In the genomic region with DNA sequence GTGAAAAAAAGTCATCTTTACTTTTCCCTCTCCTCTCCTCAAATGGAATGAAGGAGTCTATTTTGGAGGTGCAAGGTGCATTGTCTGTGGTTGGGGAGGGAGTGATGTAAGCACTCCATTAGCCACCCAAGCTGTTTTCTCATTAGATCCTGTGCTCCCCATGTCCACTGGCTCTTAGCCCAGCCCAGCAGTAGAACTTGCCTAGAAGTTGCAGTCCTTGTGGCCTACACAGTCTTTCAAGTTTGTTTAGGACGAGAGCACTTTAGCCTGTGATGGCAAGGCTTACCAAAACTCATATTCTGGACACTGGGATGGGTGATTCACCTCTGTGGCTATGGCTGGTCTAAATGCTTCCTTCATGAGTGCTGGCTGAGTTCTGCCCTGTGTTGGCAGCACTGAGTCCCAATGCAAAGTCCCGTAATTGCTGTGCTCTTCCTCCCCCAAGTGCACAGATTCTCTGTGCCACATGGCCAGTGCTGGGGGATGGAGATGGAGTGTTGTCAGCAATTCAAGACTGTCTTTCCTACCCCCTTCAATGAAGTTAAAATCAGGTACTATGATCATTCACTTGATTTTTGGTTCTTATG, we compare ENCODE assay signal across 37 cellular contexts. TPM values are rescaled to one million over a fixed set of nuclear protein-coding genes. Genes with fewer than 3 reads are reported as not detected.
"Had no signal": no experiment of that assay in that cellular context is flagged by ENCODE, and none has a peak within 500 bp of the region (broad histone marks: within the 10 kb centered on the region; RNA-seq: fewer than 3 reads in every experiment).

No MANE protein-coding gene starts in this region.

- H3K27me3 ChIP-seq: Peyer's patch had no signal

- H3K4me3 ChIP-seq: Peyer's patch had no signal

- ATAC-seq: activated naive CD4-positive, alpha-beta T cell treated with anti-CD3 and anti-CD28 coated beads, Interleukin-2, amount 50 U/mL, for 72 hours; activated T-cell treated with anti-CD3 and anti-CD28 coated beads, Interleukin-2, amount 50 U/mL, for 4 hours; PC-3 had no signal

- H3K27ac Mint-ChIP-seq: activated B cell treated with CpG ODN at 0.5 μM for 24 hours; activated CD4-positive, alpha-beta memory T cell treated with anti-CD3 and anti-CD28 coated beads for 36 hours; activated naive CD4-positive, alpha-beta T cell treated with anti-CD3 and anti-CD28 coated beads for 36 hours; activated naive CD4-positive, alpha-beta T cell treated with anti-CD3 and anti-CD28 coated beads, Interleukin-2, amount 50 U/mL, for 72 hours; activated T-helper 1 cell treated with anti-CD3 and anti-CD28 coated beads, Interleukin-12 subunit alpha, Interleukin-12 subunit beta, Interleukin-2, Interleukin-4 antibody, amounts not matched to agents 30 ng/mL and 10 ng/mL and 1 ng/mL, durations not matched to agents 14 hours and 24 hours and 36 hours; brain had no signal

- H3K9me3 Mint-ChIP-seq: activated CD4-positive, alpha-beta memory T cell treated with anti-CD3 and anti-CD28 coated beads for 36 hours; activated T-cell treated with anti-CD3 and anti-CD28 coated beads, Interleukin-2, amount 50 U/mL, for 4 hours; activated T-helper 1 cell treated with anti-CD3 and anti-CD28 coated beads, Interleukin-12 subunit alpha, Interleukin-12 subunit beta, Interleukin-2, Interleukin-4 antibody, amounts not matched to agents 30 ng/mL and 10 ng/mL and 1 ng/mL, durations not matched to agents 14 hours and 24 hours and 36 hours had no signal

- H3K36me3 Mint-ChIP-seq: activated CD4-positive, alpha-beta memory T cell treated with anti-CD3 and anti-CD28 coated beads for 36 hours; activated naive CD4-positive, alpha-beta T cell treated with anti-CD3 and anti-CD28 coated beads, Interleukin-2, amount 50 U/mL, for 72 hours; brain had no signal

- H3K4me3 Mint-ChIP-seq: activated B cell treated with CpG ODN at 0.5 μM for 24 hours; activated CD4-positive, alpha-beta memory T cell treated with anti-CD3 and anti-CD28 coated beads for 36 hours; activated naive CD4-positive, alpha-beta T cell treated with anti-CD3 and anti-CD28 coated beads for 36 hours; activated T-cell treated with anti-CD3 and anti-CD28 coated beads, Interleukin-2, amount 50 U/mL, for 4 hours; activated T-helper 1 cell treated with anti-CD3 and anti-CD28 coated beads, Interleukin-12 subunit alpha, Interleukin-12 subunit beta, Interleukin-2, Interleukin-4 antibody, amounts not matched to agents 30 ng/mL and 10 ng/mL and 1 ng/mL, durations not matched to agents 14 hours and 24 hours and 36 hours; brain had no signal

- H3K4me1 ChIP-seq: Peyer's patch had no signal

- H3K4me1 Mint-ChIP-seq: activated B cell treated with CpG ODN at 0.5 μM for 24 hours, brain had no signal

- DNase-seq: activated B cell treated with CpG ODN at 0.5 μM for 24 hours; activated CD4-positive, alpha-beta memory T cell treated with anti-CD3 and anti-CD28 coated beads for 36 hours; activated CD4-positive, alpha-beta T cell treated with anti-CD3 and anti-CD28 coated beads for 4 hours; activated CD4-positive, alpha-beta T cell treated with anti-CD3 and anti-CD28 coated beads, Interleukin-2, amount 50 U/mL, for 1 hour; activated CD4-positive, CD25-positive, alpha-beta regulatory T cell treated with anti-CD3 and anti-CD28 coated beads, Interleukin-2, amount 50 U/mL, for 72 hours; activated CD8-positive, alpha-beta memory T cell treated with anti-CD3 and anti-CD28 coated beads, Interleukin-2, amount 50 U/mL, for 4 hours; activated gamma-delta T cell treated with Interleukin-2 at 50 U/mL for 16 hours; activated naive CD4-positive, alpha-beta T cell treated with anti-CD3 and anti-CD28 coated beads for 36 hours; activated T-cell treated with anti-CD3 and anti-CD28 coated beads for 4 hours; activated T-cell treated with anti-CD3 and anti-CD28 coated beads, Interleukin-2, amount 50 U/mL, for 4 hours; anterior cingulate cortex; caudate nucleus; cerebellar nuclear complex; Karpas-422; NCI-H1048; NCI-H1105 treated with DMSO at 0.1 percent for 48 hours; NCI-H1436 treated with DMSO at 0.1 percent for 48 hours; NCI-H1694 treated with DMSO at 0.1 percent for 48 hours; NCI-H2029; NCI-H345; NCI-H524 treated with DMSO at 0.1 percent for 48 hours; NCI-H748 treated with DMSO at 0.1 percent for 48 hours; NK-92 treated with Interleukin-12 subunit alpha and Interleukin-12 subunit beta, amount 100 ng/mL, for 24 hours; PC-3; Peyer's patch; Right ventricle myocardium superior; SW 1271; T-helper 1 cell; T-helper 2 cell; T-helper 9 cell had no signal

- H3K9me3 ChIP-seq: Peyer's patch had no signal

- H3K36me3 ChIP-seq: Peyer's patch had no signal

- H3K27ac ChIP-seq: Peyer's patch, VCaP had no signal

RNA-seq across cellular contexts. Expression of a gene that starts 15.8 kb away (rescaled TPM):
- total RNA-seq: activated B cell treated with CpG ODN at 0.5 μM for 24 hours; activated CD4-positive, alpha-beta memory T cell treated with anti-CD3 and anti-CD28 coated beads for 36 hours; activated naive CD4-positive, alpha-beta T cell treated with anti-CD3 and anti-CD28 coated beads for 36 hours; activated naive CD4-positive, alpha-beta T cell treated with anti-CD3 and anti-CD28 coated beads, Interleukin-2, amount 50 U/mL, for 72 hours; activated T-cell treated with anti-CD3 and anti-CD28 coated beads, Interleukin-2, amount 50 U/mL, for 4 hours; activated T-helper 1 cell treated with anti-CD3 and anti-CD28 coated beads, Interleukin-12 subunit alpha, Interleukin-12 subunit beta, Interleukin-2, Interleukin-4 antibody, amounts not matched to agents 30 ng/mL and 10 ng/mL and 1 ng/mL, durations not matched to agents 14 hours and 24 hours and 36 hours; bronchial epithelial cell; MCF 10A; NCI-H460; PC-3; Peyer's patch; Right ventricle myocardium superior had no signal
